Comparison of ENCODE assay signal across 9 cellular contexts in the genomic region with DNA sequence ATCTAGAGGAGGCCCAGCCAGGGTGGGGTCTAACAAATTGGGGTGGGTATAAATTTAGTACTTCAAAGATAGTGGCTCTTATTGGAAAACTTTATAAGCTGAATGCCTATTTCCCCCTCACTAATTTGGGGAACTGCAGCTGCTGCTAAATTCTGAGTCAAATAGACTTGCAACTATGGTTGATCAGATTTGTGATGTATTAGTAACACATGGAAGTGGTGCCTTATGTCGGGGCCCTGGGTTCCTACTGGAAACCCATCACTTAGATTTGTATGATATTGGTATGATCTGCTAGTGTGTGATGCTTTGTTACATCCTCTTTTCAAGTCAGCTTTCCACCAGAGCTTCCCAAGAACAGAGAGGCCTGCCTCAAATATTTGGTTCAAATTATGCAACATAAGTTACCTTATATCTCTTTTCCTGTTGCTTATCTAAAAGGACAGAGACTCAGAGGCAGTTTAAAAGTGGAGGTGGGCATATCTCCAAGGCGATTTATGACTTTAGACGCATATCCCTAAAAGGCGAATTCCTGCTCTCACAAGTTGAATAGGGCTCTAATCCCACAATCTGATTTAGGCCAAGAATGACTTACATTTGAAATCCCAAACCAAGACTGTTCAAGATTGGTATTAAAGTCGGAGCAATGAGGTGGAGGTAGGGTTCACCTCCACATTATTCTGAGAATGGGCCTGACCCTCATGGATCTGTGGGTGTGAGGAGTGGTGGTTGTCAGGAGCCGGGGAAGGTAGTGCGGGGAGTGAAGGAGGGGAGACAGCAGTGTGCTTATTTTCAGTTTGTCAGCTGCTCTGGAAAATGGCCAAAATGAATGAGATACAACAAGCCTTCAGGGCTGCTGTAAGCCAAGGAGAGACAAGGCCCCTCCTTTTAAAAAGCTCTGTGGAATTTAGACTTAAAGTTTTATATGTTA.
A peak's percentile ranks its signal among the peaks of the same experiment; 100 is the strongest.
DNase-seq lines count a peak whose midpoint lies in the region; ATAC-seq and TF ChIP-seq lines count a peak whose summit lies in the region.
"Had no signal": no experiment of that assay in that cellular context is flagged by ENCODE, and none has a peak within 500 bp of the region (broad histone marks: within the 10 kb centered on the region; RNA-seq: fewer than 3 reads in every experiment).

No MANE protein-coding gene starts in this region.

- peak; percentile 62 for DNase-seq in NCI-H1092 treated with DMSO at 0.1 percent for 48 hours (lab: John Stamatoyannopoulos, UW)
- no peak for DNase-seq in breast epithelium (ENCODE audit: low spot score in 2 of 2)
- no peak for DNase-seq in left lung
- DNase-seq in CD4-positive, alpha-beta T cell = no peak
- DNase-seq in left lobe of liver (ENCODE audit: low spot score) = no peak
- no peak for DNase-seq in SKM-1 (lab: John Stamatoyannopoulos, UW; ENCODE audit: unreplicated experiment)
- DNase-seq: SW 1271 had no signal

- ATAC-seq in left lung (no peak), left lobe of liver (no peak), HG02973 (IDR thresholded peaks at IDR 0.05; ENCODE audit: unreplicated experiment) (no peak)
- no peak for ATAC-seq in CD4-positive, alpha-beta T cell (ENCODE audit: poor library complexity)

- POLR2A ChIA-PET in CD4-positive, alpha-beta T cell (lab: Charles Lee) = interaction anchor here (0.8 to 9.1 kb wide), 3 partner anchors 528 to 543 kb away, joined by 3 to 157 read pairs (median 3); a partner anchor contains a TSS

- H3K4me1 Mint-ChIP-seq in CD4-positive, alpha-beta T cell (ENCODE audit: low read depth) = peaks cover 28% of the 10 kb centered on the region

- intact Hi-C loops in breast epithelium (cut with DNase I; ENCODE audit: low total_unique reads) = loop anchor here (2.0 to 5.0 kb wide), 2 partner anchors 33 to 542 kb away; no protein-coding TSS in a partner anchor
- intact Hi-C loops in left lung (cut with DNase I) = loop anchor here in 1 of 2 donors (10.0 kb wide), 2 partner anchors 291 to 569 kb away; no protein-coding TSS in a partner anchor
- intact Hi-C loops in CD4-positive, alpha-beta T cell (cut with DNase I, micrococcal nuclease) = loop anchor here (5.0 to 10.0 kb wide), 5 partner anchors 37 to 859 kb away; no protein-coding TSS in a partner anchor

- no peak overlapping the region for H3K27ac Mint-ChIP-seq in CD4-positive, alpha-beta T cell

- H3K36me3 ChIP-seq in breast epithelium (no peaks in the 10 kb centered on the region), left lung (no peaks in the 10 kb centered on the region), thymus (ENCODE audit: control insufficient read depth, insufficient read depth) (no peaks in the 10 kb centered on the region)

- H3K4me1 ChIP-seq in breast epithelium (peaks cover 11 to 56% of the 10 kb centered on the region in 2 donors), left lung (peaks cover 37 to 62% of the 10 kb centered on the region in 2 donors), thymus (ENCODE audit: control insufficient read depth, insufficient read depth, low read length) (peaks cover 7% of the 10 kb centered on the region)

- no peaks in the 10 kb centered on the region for H3K36me3 Mint-ChIP-seq in CD4-positive, alpha-beta T cell (ENCODE audit: low read depth)

- H3K4me3 ChIP-seq in breast epithelium (no peak overlapping the region), left lung (no peak overlapping the region), thymus (ENCODE audit: low read length) (no peak overlapping the region)

- no peak for TF ChIP-seq POLR2A in breast epithelium (IDR thresholded peaks at IDR 0.05)

- no peaks in the 10 kb centered on the region for H3K9me3 Mint-ChIP-seq in CD4-positive, alpha-beta T cell

- H3K9me3 ChIP-seq in breast epithelium (no peaks in the 10 kb centered on the region), left lung (no peaks in the 10 kb centered on the region), thymus (ENCODE audit: control insufficient read depth) (no peaks in the 10 kb centered on the region)
- H3K9me3 ChIP-seq in CD4-positive, alpha-beta T cell (ENCODE audit: control insufficient read depth, low read length) = no peaks in the 10 kb centered on the region

- no peak overlapping the region for H3K4me3 Mint-ChIP-seq in CD4-positive, alpha-beta T cell

- CTCF ChIA-PET in CD4-positive, alpha-beta T cell (lab: Charles Lee) = interaction anchor here (1.1 to 1.2 kb wide), 3 partner anchors 571 to 599 kb away, joined by 3 to 4 read pairs (median 4); no protein-coding TSS in a partner anchor

- no peaks in the 10 kb centered on the region for H3K27me3 Mint-ChIP-seq in CD4-positive, alpha-beta T cell

- H3K27me3 ChIP-seq in breast epithelium (no peaks in the 10 kb centered on the region), left lung (no peaks in the 10 kb centered on the region), thymus (ENCODE audit: control insufficient read depth, insufficient read depth) (no peaks in the 10 kb centered on the region)
- no peaks in the 10 kb centered on the region for H3K27me3 ChIP-seq in CD4-positive, alpha-beta T cell (ENCODE audit: control insufficient read depth, insufficient read depth, low read length)

- WGBS in thymus = 81% methylated on average over 7 of the region's 7 CpGs

- TF ChIP-seq CTCF in breast epithelium (IDR thresholded peaks at IDR 0.05) = no peak
- no peak for TF ChIP-seq CTCF in left lung (IDR thresholded peaks at IDR 0.05)
- TF ChIP-seq CTCF in CD4-positive, alpha-beta T cell (IDR thresholded peaks at IDR 0.05) = no peak

- H3K27ac ChIP-seq in breast epithelium (peak overlapping the region; percentile 90 to 92), left lung (peak overlapping the region; percentile 68 to 87), thymus (ENCODE audit: low read depth) (peak overlapping the region; percentile 68)
- no peak overlapping the region for H3K27ac ChIP-seq in CD4-positive, alpha-beta T cell (ENCODE audit: low read depth, low read length)
